ENCODE assay signal across 9 cellular contexts in the genomic region with DNA sequence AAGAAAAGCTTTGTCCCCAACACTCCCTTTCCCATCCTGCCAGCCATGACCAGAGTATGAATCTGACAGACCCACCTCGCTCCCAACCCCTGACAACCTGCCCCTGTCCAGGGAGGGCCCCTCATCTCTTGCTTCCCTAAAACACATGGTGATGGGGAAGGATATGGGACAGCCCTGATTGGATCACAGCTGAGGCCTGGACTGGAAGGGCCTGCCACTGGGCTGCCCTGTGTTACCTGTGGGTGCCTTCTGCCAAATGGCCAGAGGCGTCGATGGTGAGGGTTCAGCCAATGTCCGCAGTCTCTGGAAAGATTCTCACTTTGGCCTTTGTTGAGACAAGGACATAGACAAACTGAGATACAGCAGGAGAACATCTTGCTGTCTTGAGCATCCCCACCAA. TPM values are rescaled to one million over a fixed set of nuclear protein-coding genes. Genes with fewer than 3 reads are reported as not detected.
"Had no signal": no experiment of that assay in that cellular context is flagged by ENCODE, and none has a peak within 500 bp of the region (broad histone marks: within the 10 kb centered on the region; RNA-seq: fewer than 3 reads in every experiment).

No MANE protein-coding gene starts in this region.

- H3K27ac Mint-ChIP-seq: HFFc6 had no signal

- H3K4me3 ChIP-seq: GM23248, HAP-1 had no signal

- H3K27ac ChIP-seq: GM23248, HL-60 had no signal

- H3K9ac ChIP-seq: GM23248 had no signal

- H3K9me3 ChIP-seq: HAP-1 had no signal

- H3K4me1 ChIP-seq: HAP-1 had no signal

- DNase-seq: GM23248, GOT3, H7, HFFc6, IMR-90 had no signal

- H3K4me3 Mint-ChIP-seq: HFFc6 had no signal

- H3K9me3 Mint-ChIP-seq: HFFc6 had no signal

- ATAC-seq: HCT116 had no signal

- H3K36me3 ChIP-seq: HAP-1 had no signal

- H2AFZ ChIP-seq: GM23248 had no signal

RNA-seq across cellular contexts. Expression of gene RERG, which starts 13.3 kb away (rescaled TPM):
- total RNA-seq: GM23248, H7, HFFc6, HT1080, IMR-90 had no signal
- polyA plus RNA-seq: GM23248, IMR-90 had no signal
